16 cellular contexts compared by ENCODE assay signal in the genomic region with DNA sequence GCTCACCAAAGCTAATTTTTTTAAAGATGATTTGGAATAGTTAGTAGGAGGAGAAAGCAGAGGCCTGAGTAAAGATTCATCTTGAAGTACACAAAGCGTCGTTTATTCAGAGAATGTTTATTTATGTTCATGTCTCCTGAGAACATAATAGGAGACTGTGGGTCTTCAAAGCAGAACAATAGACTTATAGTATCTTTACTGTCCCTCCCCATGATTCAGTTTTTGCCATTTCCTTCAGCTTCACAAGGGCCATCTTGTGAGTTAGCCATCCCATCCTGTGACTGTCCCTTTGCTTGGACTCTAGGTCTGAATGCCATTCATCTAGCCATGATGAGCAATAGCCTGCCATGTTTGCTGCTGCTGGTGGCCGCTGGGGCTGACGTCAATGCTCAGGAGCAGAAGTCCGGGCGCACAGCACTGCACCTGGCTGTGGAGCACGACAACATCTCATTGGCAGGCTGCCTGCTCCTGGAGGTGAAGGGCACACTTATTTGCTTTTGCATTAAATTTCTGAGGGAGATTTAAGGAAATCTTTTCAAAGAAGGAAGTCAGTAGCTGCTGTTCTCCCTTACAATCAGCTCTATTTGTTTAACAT.
DNase-seq lines count a peak whose midpoint lies in the region; ATAC-seq and TF ChIP-seq lines count a peak whose summit lies in the region.
"Had no signal": no experiment of that assay in that cellular context is flagged by ENCODE, and none has a peak within 500 bp of the region (broad histone marks: within the 10 kb centered on the region; RNA-seq: fewer than 3 reads in every experiment).

No MANE protein-coding gene starts in this region.

- TF ChIP-seq POLR2A in body of pancreas (IDR thresholded peaks at IDR 0.05): no peak

- no peaks in the 10 kb centered on the region for H3K27me3 Mint-ChIP-seq in CD4-positive, alpha-beta memory T cell
- H3K27me3 Mint-ChIP-seq in natural killer cell (ENCODE audit: low read depth in 2 of 2): no peaks in the 10 kb centered on the region
- H3K27me3 Mint-ChIP-seq: progenitor cell of endocrine pancreas had no signal

- peaks cover 64% of the 10 kb centered on the region for H3K4me1 ChIP-seq in CD4-positive, alpha-beta memory T cell (ENCODE audit: insufficient read depth, low read length)
- H3K4me1 ChIP-seq in body of pancreas: no peaks in the 10 kb centered on the region

- H3K36me3 Mint-ChIP-seq in CD4-positive, alpha-beta memory T cell: peaks cover 78 to 84% of the 10 kb centered on the region in 2 donors
- peaks cover 10% of the 10 kb centered on the region for H3K36me3 Mint-ChIP-seq in natural killer cell

- CTCF ChIA-PET in CD4-positive, alpha-beta memory T cell (lab: Charles Lee; ENCODE audit: partially characterized antibody): no interaction called here

- H3K27ac Mint-ChIP-seq in CD4-positive, alpha-beta memory T cell: peak overlapping the region in 6 of 7 donors; percentile 22 to 94 (median 70)
- peak overlapping the region; percentile 14 to 64 for H3K27ac Mint-ChIP-seq in natural killer cell
- H3K27ac Mint-ChIP-seq: progenitor cell of endocrine pancreas had no signal

- TF ChIP-seq CTCF in body of pancreas (IDR thresholded peaks at IDR 0.05): peak in 1 of 7 experiments; percentile 12
- no peak for TF ChIP-seq CTCF in natural killer cell (IDR thresholded peaks at IDR 0.05)

- 56 to 58% methylated on average over 7 of the region's 7 CpGs for WGBS in body of pancreas, 2 donors

- ATAC-seq in body of pancreas: peak; percentile 47
- no peak for ATAC-seq in natural killer cell
- ATAC-seq in HG02973 (IDR thresholded peaks at IDR 0.05; ENCODE audit: unreplicated experiment): no peak
- no peak for ATAC-seq in HG03095 (IDR thresholded peaks at IDR 0.05; ENCODE audit: unreplicated experiment)
- ATAC-seq: left lobe of liver had no signal

- DNase-seq in CD4-positive, alpha-beta memory T cell: no peak
- DNase-seq in NCI-H2029 (lab: John Stamatoyannopoulos, UW) (peak; percentile 72), body of pancreas (peak; percentile 28 to 75 (median 64)), natural killer cell (no peak), DMS153 (lab: John Stamatoyannopoulos, UW) (no peak)
- no peak for DNase-seq in stimulated activated CD4-positive, alpha-beta T cell treated with anti-CD3 and anti-CD28 coated beads, Interleukin-4, amount 100 ng/mL, for 4 hours
- DNase-seq: activated naive CD4-positive, alpha-beta T cell treated with anti-CD3 and anti-CD28 coated beads, Interleukin-2, amount 50 U/mL, for 16 hours; AML-193; NCI-H1105 treated with DMSO at 0.1 percent for 48 hours; NCI-H226; SIG-M5 had no signal

- H3K9me3 Mint-ChIP-seq in CD4-positive, alpha-beta memory T cell: peaks cover 0 to 2% (median 0%) of the 10 kb centered on the region in 8 donors
- no peaks in the 10 kb centered on the region for H3K9me3 Mint-ChIP-seq in natural killer cell

- H3K27me3 ChIP-seq in CD4-positive, alpha-beta memory T cell (ENCODE audit: insufficient read depth, low read length): no peaks in the 10 kb centered on the region
- no peaks in the 10 kb centered on the region for H3K27me3 ChIP-seq in body of pancreas

- no peak overlapping the region for H3K4me3 ChIP-seq in CD4-positive, alpha-beta memory T cell (ENCODE audit: low read length in 2 of 2)
- H3K4me3 ChIP-seq in body of pancreas: no peak overlapping the region

- intact Hi-C loops in CD4-positive, alpha-beta memory T cell (cut with micrococcal nuclease): no loop called here
- intact Hi-C loops in body of pancreas (cut with DNase I) (no loop called here), natural killer cell (cut with micrococcal nuclease) (no loop called here)

- H3K9me3 ChIP-seq in CD4-positive, alpha-beta memory T cell (ENCODE audit: control insufficient read depth in 1 of 2, low read length in 2 of 2): no peaks in the 10 kb centered on the region
- no peaks in the 10 kb centered on the region for H3K9me3 ChIP-seq in body of pancreas

- H3K36me3 ChIP-seq in CD4-positive, alpha-beta memory T cell (ENCODE audit: insufficient read depth, low read length): peaks cover 42% of the 10 kb centered on the region
- peaks cover 15 to 36% of the 10 kb centered on the region in 2 donors for H3K36me3 ChIP-seq in body of pancreas (replicated peaks in 1 of 2; ENCODE audit: insufficient read depth in 1 of 2, low read depth in 2 of 2)

- POLR2A ChIA-PET in CD4-positive, alpha-beta memory T cell (lab: Charles Lee; ENCODE audit: partially characterized antibody): interaction anchor here (1.2 kb wide), 1 partner anchor 22 kb away, joined by 3 read pairs; no protein-coding TSS in a partner anchor

- H3K4me1 Mint-ChIP-seq in CD4-positive, alpha-beta memory T cell: peaks cover 37 to 84% (median 61%) of the 10 kb centered on the region in 4 donors
- H3K4me1 Mint-ChIP-seq in natural killer cell: peaks cover 14 to 15% of the 10 kb centered on the region in 2 donors

- H3K4me3 Mint-ChIP-seq in CD4-positive, alpha-beta memory T cell: peak overlapping the region in 3 of 8 donors; percentile 15 to 54 (median 36)
- H3K4me3 Mint-ChIP-seq in natural killer cell: no peak overlapping the region

- no peak overlapping the region for H3K27ac ChIP-seq in CD4-positive, alpha-beta memory T cell (ENCODE audit: low read depth, low read length)
- peak overlapping the region in 1 of 4 donors; percentile 1 for H3K27ac ChIP-seq in body of pancreas
- H3K27ac ChIP-seq: KMS-11 had no signal

Comparison
In these comparisons a context has a peak if more than half of its experiments do, and no peak if none do; other contexts are left out.
1. DNase-seq: peak in NCI-H2029 (single experiment) and body of pancreas (4 of 4); none in CD4-positive, alpha-beta memory T cell (0 of 5), natural killer cell (single experiment), stimulated activated CD4-positive, alpha-beta T cell treated with anti-CD3 and anti-CD28 coated beads, Interleukin-4, amount 100 ng/mL, for 4 hours (0 of 2) and DMS153 (single experiment).